ENCODE assay signal across 16 cellular contexts in the genomic region with DNA sequence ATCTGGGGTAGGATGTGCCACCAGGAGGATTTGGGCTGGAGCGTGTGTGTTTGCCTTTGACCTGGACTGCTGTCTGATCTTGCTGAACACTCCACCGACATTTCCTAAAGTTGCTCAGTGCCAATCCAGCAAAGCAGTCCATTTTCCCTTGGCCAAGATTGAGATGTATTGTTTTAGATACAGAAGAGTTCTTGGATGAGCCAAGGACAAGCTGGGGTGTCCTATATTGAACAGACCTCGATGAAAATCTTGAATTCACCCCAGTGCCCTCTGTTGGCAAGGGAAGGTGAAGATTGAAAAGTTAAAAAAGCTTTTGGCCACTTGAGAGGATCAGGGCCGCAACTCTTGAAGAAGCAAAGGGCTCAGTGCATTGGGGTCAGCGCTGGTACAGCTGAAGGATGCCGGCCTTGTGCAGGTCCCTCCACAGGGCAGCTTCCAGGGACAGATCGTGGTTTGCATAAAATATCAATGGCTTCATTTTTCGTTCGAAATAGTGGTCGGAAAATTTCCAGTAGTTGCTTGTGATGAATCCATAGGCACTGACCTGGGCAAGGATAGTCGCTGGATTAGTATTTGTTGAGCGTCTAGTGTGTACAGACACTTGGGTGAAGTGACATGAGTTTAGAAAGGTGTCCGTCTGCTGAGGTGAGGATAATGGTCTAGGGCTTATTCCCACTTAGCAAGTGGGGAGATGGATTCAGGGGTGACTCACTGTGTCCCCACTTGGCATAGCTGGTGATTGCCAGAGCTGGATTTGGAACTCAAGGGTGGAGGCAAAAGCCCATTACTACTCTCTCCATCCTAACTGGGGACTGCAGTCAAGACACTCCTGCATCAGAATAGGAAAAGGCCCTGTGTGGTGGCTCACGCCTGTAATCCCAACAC. TPM values are rescaled to one million over a fixed set of nuclear protein-coding genes. Genes with fewer than 3 reads are reported as not detected.
DNase-seq lines count a peak whose midpoint lies in the region; ATAC-seq and TF ChIP-seq lines count a peak whose summit lies in the region.
"Had no signal": no experiment of that assay in that cellular context is flagged by ENCODE, and none has a peak within 500 bp of the region (broad histone marks: within the 10 kb centered on the region; RNA-seq: fewer than 3 reads in every experiment).

No MANE protein-coding gene starts in this region.

- H3K36me3 ChIP-seq in PC-9 (ENCODE audit: low read depth), result peaks cover 11% of the 10 kb centered on the region
- peaks cover 0 to 50% (median 4%) of the 10 kb centered on the region in 3 donors for H3K36me3 ChIP-seq in tibial nerve
- H3K36me3 ChIP-seq: uterus had no signal

- H3K4me1 ChIP-seq in PC-9 (replicated peaks; ENCODE audit: insufficient read depth) (no peaks in the 10 kb centered on the region), tibial nerve (peaks cover 0 to 75% (median 37%) of the 10 kb centered on the region in 4 donors)

- POLR2A ChIA-PET in PC-9 (lab: Charles Lee; ENCODE audit: unreplicated experiment), result interaction anchor here (0.6 to 0.7 kb wide), 3 partner anchors 58 to 91 kb away, joined by 3 to 6 read pairs (median 3); no protein-coding TSS in a partner anchor

- H3K4me2 ChIP-seq in PC-9, result no peak overlapping the region

- peaks cover 31% of the 10 kb centered on the region for H4K20me1 ChIP-seq in PC-9 (ENCODE audit: insufficient read depth)

- peaks cover 44 to 50% of the 10 kb centered on the region in 2 donors for H3K4me1 Mint-ChIP-seq in natural killer cell treated with Interleukin-12 subunit alpha and Interleukin-12 subunit beta and Interleukin-15 and Interleukin-18, amount 100 ng/mL, for 72 hours (ENCODE audit: low read depth in 2 of 2)
- peaks cover 18% of the 10 kb centered on the region in 2 donors for H3K4me1 Mint-ChIP-seq in natural killer cell
- H3K4me1 Mint-ChIP-seq in effector memory CD8-positive, alpha-beta T cell (ENCODE audit: low read depth in 2 of 2), result peaks cover 48 to 49% of the 10 kb centered on the region in 2 donors

- H3K9me2 ChIP-seq in PC-9 (ENCODE audit: insufficient read depth), result no peaks in the 10 kb centered on the region

- peaks cover 26% of the 10 kb centered on the region for H3K36me3 Mint-ChIP-seq in natural killer cell treated with Interleukin-12 subunit alpha and Interleukin-12 subunit beta and Interleukin-15 and Interleukin-18, amount 100 ng/mL, for 72 hours
- no peaks in the 10 kb centered on the region for H3K36me3 Mint-ChIP-seq in natural killer cell
- H3K36me3 Mint-ChIP-seq in effector memory CD8-positive, alpha-beta T cell (ENCODE audit: insufficient read depth), result peaks cover 53% of the 10 kb centered on the region

- H3K27me3 Mint-ChIP-seq in natural killer cell treated with Interleukin-12 subunit alpha and Interleukin-12 subunit beta and Interleukin-15 and Interleukin-18, amount 100 ng/mL, for 72 hours, result no peaks in the 10 kb centered on the region
- H3K27me3 Mint-ChIP-seq in natural killer cell (ENCODE audit: low read depth in 2 of 2), result peaks cover 0 to 5% of the 10 kb centered on the region in 2 donors
- no peaks in the 10 kb centered on the region for H3K27me3 Mint-ChIP-seq in effector memory CD8-positive, alpha-beta T cell

- WGBS in tibial nerve, 2 donors, result 68 to 75% methylated on average over 14 of the region's 14 CpGs

- no peak for TF ChIP-seq POLR2A in tibial nerve (IDR thresholded peaks at IDR 0.05)

- H3K79me2 ChIP-seq in PC-9 (ENCODE audit: low read depth), result peaks cover 18% of the 10 kb centered on the region

- no peaks in the 10 kb centered on the region for H3K9me3 ChIP-seq in PC-9 (ENCODE audit: insufficient read depth, low read depth)
- H3K9me3 ChIP-seq in tibial nerve, result no peaks in the 10 kb centered on the region
- H3K9me3 ChIP-seq: body of pancreas, gastrocnemius medialis, mucosa of descending colon, uterus had no signal

- no peak overlapping the region for H3K4me3 ChIP-seq in PC-9
- no peak overlapping the region for H3K4me3 ChIP-seq in tibial nerve
- H3K4me3 ChIP-seq: body of pancreas, gastrocnemius medialis, mucosa of descending colon, uterus had no signal

- BruUV-seq in PC-9 (replicated peaks; lab: Mats Ljungman, UMichigan), result TSS peak; percentile 29

- ATAC-seq in natural killer cell treated with Interleukin-12 subunit alpha and Interleukin-12 subunit beta and Interleukin-15 and Interleukin-18, amount 100 ng/mL, for 72 hours, result no peak
- no peak for ATAC-seq in natural killer cell
- no peak for ATAC-seq in effector memory CD8-positive, alpha-beta T cell (replicated peaks)
- ATAC-seq: body of pancreas, gastrocnemius medialis had no signal

- H2AFZ ChIP-seq in PC-9, result no peak overlapping the region

- TF ChIP-seq CTCF in natural killer cell (IDR thresholded peaks at IDR 0.05), result no peak
- no peak for TF ChIP-seq CTCF in PC-9 (conservative IDR thresholded peaks at IDR 0.05)
- no peak for TF ChIP-seq CTCF in tibial nerve (IDR thresholded peaks at IDR 0.05)

- no peak overlapping the region for H3K4me3 Mint-ChIP-seq in natural killer cell treated with Interleukin-12 subunit alpha and Interleukin-12 subunit beta and Interleukin-15 and Interleukin-18, amount 100 ng/mL, for 72 hours
- H3K4me3 Mint-ChIP-seq in natural killer cell, result no peak overlapping the region
- no peak overlapping the region for H3K4me3 Mint-ChIP-seq in effector memory CD8-positive, alpha-beta T cell

- no peak overlapping the region for H3K27ac ChIP-seq in PC-9
- peak overlapping the region in 3 of 4 donors; percentile 15 to 95 (median 78) for H3K27ac ChIP-seq in tibial nerve

- CTCF ChIA-PET in PC-9 (lab: Charles Lee), result interaction anchor here (0.6 to 1.0 kb wide), 3 partner anchors 58 to 855 kb away, joined by 4 to 18 read pairs (median 4); no protein-coding TSS in a partner anchor

- no peak for TF ChIP-seq EP300 in tibial nerve (IDR thresholded peaks at IDR 0.05)

- no peaks in the 10 kb centered on the region for H3K27me3 ChIP-seq in PC-9 (ENCODE audit: insufficient read depth, low read depth)
- no peaks in the 10 kb centered on the region for H3K27me3 ChIP-seq in tibial nerve
- H3K27me3 ChIP-seq: body of pancreas, gastrocnemius medialis, uterus had no signal

- no peak for DNase-seq in natural killer cell treated with Interleukin-12 subunit alpha and Interleukin-12 subunit beta and Interleukin-15 and Interleukin-18, amount 100 ng/mL, for 72 hours (ENCODE audit: low spot score)
- DNase-seq in natural killer cell, result no peak
- DNase-seq in PC-9, result no peak
- DNase-seq in effector memory CD8-positive, alpha-beta T cell, result no peak
- no peak for DNase-seq in tibial nerve (ENCODE audit: low spot score in 2 of 2)
- no peak for DNase-seq in GM03348 (ENCODE audit: low spot score)
- DNase-seq in iPS-NIHi7 (ENCODE audit: extremely low spot score), result no peak
- DNase-seq in NCI-H128 (lab: John Stamatoyannopoulos, UW; ENCODE audit: unreplicated experiment), result no peak
- DNase-seq: body of pancreas; DMS79 treated with DMSO at 0.1 percent for 48 hours; effector CD8-positive, alpha-beta T cell; gastrocnemius medialis; GOT3; mucosa of descending colon; NCI-H2107; uterus had no signal

- peak overlapping the region; percentile 4 to 78 for H3K27ac Mint-ChIP-seq in natural killer cell treated with Interleukin-12 subunit alpha and Interleukin-12 subunit beta and Interleukin-15 and Interleukin-18, amount 100 ng/mL, for 72 hours
- H3K27ac Mint-ChIP-seq in natural killer cell, result peak overlapping the region in 1 of 2 donors; percentile 51
- peak overlapping the region; percentile 81 to 89 for H3K27ac Mint-ChIP-seq in effector memory CD8-positive, alpha-beta T cell

- peaks cover 36% of the 10 kb centered on the region for H3F3A ChIP-seq in PC-9 (ENCODE audit: insufficient read depth, low read depth)

- no peaks in the 10 kb centered on the region for H3K9me3 Mint-ChIP-seq in natural killer cell treated with Interleukin-12 subunit alpha and Interleukin-12 subunit beta and Interleukin-15 and Interleukin-18, amount 100 ng/mL, for 72 hours
- no peaks in the 10 kb centered on the region for H3K9me3 Mint-ChIP-seq in natural killer cell
- H3K9me3 Mint-ChIP-seq in effector memory CD8-positive, alpha-beta T cell, result no peaks in the 10 kb centered on the region

- intact Hi-C loops in natural killer cell (cut with micrococcal nuclease) (no loop called here), PC-9 (cut with micrococcal nuclease; ENCODE audit: unreplicated experiment) (no loop called here)

RNA-seq across cellular contexts. Expression of a gene that starts 19.7 kb away (rescaled TPM):
- under 1 TPM in 1 of 2 donors, not detected in 1; 0.62 TPM for total RNA-seq in natural killer cell treated with Interleukin-12 subunit alpha and Interleukin-12 subunit beta and Interleukin-15 and Interleukin-18, amount 100 ng/mL, for 72 hours
- under 1 TPM in 1 of 3 donors, not detected in 2; 0.65 TPM for total RNA-seq in natural killer cell
- 15.5 and 18.7 TPM in 2 replicates for total RNA-seq in PC-9 (2021)
- total RNA-seq in tibial nerve, result 100 to 1,000 TPM in 1 of 4 donors, 10 to 100 TPM in 3; 58.5 to 128 (median 69.1) TPM

RNA-seq across cellular contexts. Expression of a gene that starts 26.1 kb away (rescaled TPM):
- total RNA-seq in natural killer cell treated with Interleukin-12 subunit alpha and Interleukin-12 subunit beta and Interleukin-15 and Interleukin-18, amount 100 ng/mL, for 72 hours, result under 1 TPM in 1 of 2 donors, not detected in 1; 0.78 TPM
- total RNA-seq in natural killer cell, result 1 to 10 TPM in 1 of 3 donors, under 1 TPM in 2; 0.77 to 1.1 (median 0.82) TPM
- 2.6 and 2.7 TPM in 2 replicates for total RNA-seq in PC-9 (2021)
- total RNA-seq in tibial nerve, result 10 to 100 TPM in 3 of 4 donors, 1 to 10 TPM in 1; 6.6 to 23.5 (median 14.1) TPM

RNA-seq across cellular contexts. Expression of a gene that starts 28.5 kb away (rescaled TPM):
- 1 to 10 TPM; 1.0 to 2.9 TPM for total RNA-seq in natural killer cell treated with Interleukin-12 subunit alpha and Interleukin-12 subunit beta and Interleukin-15 and Interleukin-18, amount 100 ng/mL, for 72 hours
- total RNA-seq in natural killer cell (under 1 TPM; 0.12 to 0.33 (median 0.16) TPM), PC-9 (2021) (0.93 and 1.1 TPM in 2 replicates), tibial nerve (10 to 100 TPM; 40.2 to 59.2 (median 48.8) TPM)

Comparison
In these comparisons a context has a peak if more than half of its experiments do, and no peak if none do; other contexts are left out.
1. RNA of a gene that starts 19.7 kb away (total RNA-seq): 58.5 to 128 TPM in tibial nerve and 15.5 to 18.7 TPM in PC-9; 0.62 TPM in natural killer cell treated with Interleukin-12 subunit alpha and Interleukin-12 subunit beta and Interleukin-15 and Interleukin-18, amount 100 ng/mL, for 72 hours and 0.65 TPM in natural killer cell; every median in the first group is over 10 times any median in the second.
2. RNA of a gene that starts 28.5 kb away (total RNA-seq): 40.2 to 59.2 TPM in tibial nerve; 1.0 to 2.9 TPM in natural killer cell treated with Interleukin-12 subunit alpha and Interleukin-12 subunit beta and Interleukin-15 and Interleukin-18, amount 100 ng/mL, for 72 hours, 0.93 to 1.1 TPM in PC-9 and 0.12 to 0.33 TPM in natural killer cell; every median in the first group is over 10 times any median in the second.